ENCODE assay signal across 8 cellular contexts in the genomic region with DNA sequence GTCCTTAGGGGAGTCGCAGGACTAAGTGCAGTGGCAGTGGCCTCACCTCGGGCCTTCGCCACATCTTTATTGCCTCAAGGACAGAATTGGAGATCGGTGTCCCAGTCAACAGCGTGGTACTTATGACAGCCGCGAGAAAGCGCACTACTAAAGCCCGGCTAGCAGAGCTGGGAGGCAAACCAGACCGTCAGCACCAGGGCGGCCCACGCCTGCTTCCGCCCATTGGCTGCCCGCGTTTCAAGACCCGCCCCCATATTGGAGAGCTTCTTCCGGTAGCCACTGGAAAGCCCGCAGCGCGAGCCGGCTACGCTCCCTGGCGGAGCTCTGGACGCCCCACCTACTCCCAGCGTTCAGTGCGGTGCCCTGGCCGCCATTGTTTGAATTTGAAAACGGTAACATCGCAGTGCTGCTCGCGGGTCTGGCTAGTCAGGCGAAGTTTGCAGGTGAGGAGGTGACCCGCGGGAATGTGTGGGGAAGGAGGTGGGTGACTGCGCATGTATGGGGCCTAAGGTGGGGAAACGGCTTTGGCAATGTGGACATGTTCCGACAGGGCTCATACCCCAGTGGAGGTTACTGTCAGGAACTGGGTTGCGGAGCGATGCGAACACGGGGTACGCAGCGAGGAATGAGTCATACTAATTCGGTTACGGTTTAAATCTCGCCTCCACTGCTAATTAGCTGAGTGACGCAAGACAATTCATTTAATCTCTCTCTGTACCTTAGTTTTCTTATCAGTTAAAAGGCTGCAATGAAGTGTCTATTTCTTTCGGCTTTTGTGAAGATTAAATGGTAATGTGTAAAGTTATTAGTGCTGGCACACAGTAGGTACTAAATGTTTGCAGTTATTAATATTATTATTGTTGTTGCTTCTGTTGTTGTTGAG. TPM values are rescaled to one million over a fixed set of nuclear protein-coding genes. Genes with fewer than 3 reads are reported as not detected.
A peak's percentile ranks its signal among the peaks of the same experiment; 100 is the strongest.
DNase-seq lines count a peak whose midpoint lies in the region; ATAC-seq, FAIRE-seq and TF ChIP-seq lines count a peak whose summit lies in the region.

A gene with protein sequence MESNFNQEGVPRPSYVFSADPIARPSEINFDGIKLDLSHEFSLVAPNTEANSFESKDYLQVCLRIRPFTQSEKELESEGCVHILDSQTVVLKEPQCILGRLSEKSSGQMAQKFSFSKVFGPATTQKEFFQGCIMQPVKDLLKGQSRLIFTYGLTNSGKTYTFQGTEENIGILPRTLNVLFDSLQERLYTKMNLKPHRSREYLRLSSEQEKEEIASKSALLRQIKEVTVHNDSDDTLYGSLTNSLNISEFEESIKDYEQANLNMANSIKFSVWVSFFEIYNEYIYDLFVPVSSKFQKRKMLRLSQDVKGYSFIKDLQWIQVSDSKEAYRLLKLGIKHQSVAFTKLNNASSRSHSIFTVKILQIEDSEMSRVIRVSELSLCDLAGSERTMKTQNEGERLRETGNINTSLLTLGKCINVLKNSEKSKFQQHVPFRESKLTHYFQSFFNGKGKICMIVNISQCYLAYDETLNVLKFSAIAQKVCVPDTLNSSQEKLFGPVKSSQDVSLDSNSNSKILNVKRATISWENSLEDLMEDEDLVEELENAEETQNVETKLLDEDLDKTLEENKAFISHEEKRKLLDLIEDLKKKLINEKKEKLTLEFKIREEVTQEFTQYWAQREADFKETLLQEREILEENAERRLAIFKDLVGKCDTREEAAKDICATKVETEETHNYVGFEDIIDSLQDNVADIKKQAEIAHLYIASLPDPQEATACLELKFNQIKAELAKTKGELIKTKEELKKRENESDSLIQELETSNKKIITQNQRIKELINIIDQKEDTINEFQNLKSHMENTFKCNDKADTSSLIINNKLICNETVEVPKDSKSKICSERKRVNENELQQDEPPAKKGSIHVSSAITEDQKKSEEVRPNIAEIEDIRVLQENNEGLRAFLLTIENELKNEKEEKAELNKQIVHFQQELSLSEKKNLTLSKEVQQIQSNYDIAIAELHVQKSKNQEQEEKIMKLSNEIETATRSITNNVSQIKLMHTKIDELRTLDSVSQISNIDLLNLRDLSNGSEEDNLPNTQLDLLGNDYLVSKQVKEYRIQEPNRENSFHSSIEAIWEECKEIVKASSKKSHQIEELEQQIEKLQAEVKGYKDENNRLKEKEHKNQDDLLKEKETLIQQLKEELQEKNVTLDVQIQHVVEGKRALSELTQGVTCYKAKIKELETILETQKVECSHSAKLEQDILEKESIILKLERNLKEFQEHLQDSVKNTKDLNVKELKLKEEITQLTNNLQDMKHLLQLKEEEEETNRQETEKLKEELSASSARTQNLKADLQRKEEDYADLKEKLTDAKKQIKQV (N-terminal part only) (plus strand): TSS at position 353 of the 883 bp plus-strand sequence. CDS start 3,705 bp downstream, outside the sequence.

- intact Hi-C loops in activated T-helper 2 cell treated with anti-CD3 and anti-CD28 coated beads, Interferon-gamma antibody, Interleukin-2, Interleukin-4, amounts not matched to agents 10 μg/mL and 5 μg/mL and 100 μg/mL, durations not matched to agents 14 hours and 24 hours and 36 hours (cut with micrococcal nuclease), result loop anchor here (1.0 to 5.0 kb wide), 7 partner anchors 36 to 1171 kb away; a partner anchor contains a TSS

- no peaks in the 10 kb centered on the region for H3K9me3 Mint-ChIP-seq in activated T-helper 2 cell treated with anti-CD3 and anti-CD28 coated beads, Interferon-gamma antibody, Interleukin-2, Interleukin-4, amounts not matched to agents 10 μg/mL and 5 μg/mL and 100 μg/mL, durations not matched to agents 14 hours and 24 hours and 36 hours
- H3K9me3 Mint-ChIP-seq in naive thymus-derived CD8-positive, alpha-beta T cell, result no peaks in the 10 kb centered on the region

- H3K27me3 ChIP-seq in RWPE2 (ENCODE audit: insufficient read depth, poor library complexity, severe bottlenecking), result no peaks in the 10 kb centered on the region

- peak; percentile 99 for FAIRE-seq in H54 (lab: Jason Lieb, UNC)

- H3K27me3 Mint-ChIP-seq in activated T-helper 2 cell treated with anti-CD3 and anti-CD28 coated beads, Interferon-gamma antibody, Interleukin-2, Interleukin-4, amounts not matched to agents 10 μg/mL and 5 μg/mL and 100 μg/mL, durations not matched to agents 14 hours and 24 hours and 36 hours (ENCODE audit: low read depth), result no peaks in the 10 kb centered on the region
- H3K27me3 Mint-ChIP-seq in naive thymus-derived CD8-positive, alpha-beta T cell, result no peaks in the 10 kb centered on the region

- H3K36me3 Mint-ChIP-seq in activated T-helper 2 cell treated with anti-CD3 and anti-CD28 coated beads, Interferon-gamma antibody, Interleukin-2, Interleukin-4, amounts not matched to agents 10 μg/mL and 5 μg/mL and 100 μg/mL, durations not matched to agents 14 hours and 24 hours and 36 hours (ENCODE audit: low read depth), result peaks cover 27% of the 10 kb centered on the region
- H3K36me3 Mint-ChIP-seq in naive thymus-derived CD8-positive, alpha-beta T cell, result no peaks in the 10 kb centered on the region

- TF ChIP-seq CTCF in RWPE2 (IDR thresholded peaks at IDR 0.05; ENCODE audit: poor library complexity, severe bottlenecking) (peak; percentile 39), fibroblast of mammary gland (conservative IDR thresholded peaks at IDR 0.05; ENCODE audit: control insufficient read depth, insufficient read depth, low read depth, low read length) (no peak)

- H3K27ac ChIP-seq in RWPE2 (ENCODE audit: poor library complexity, severe bottlenecking), result peak within 1 kb of the TSS; percentile 88

- no peaks in the 10 kb centered on the region for H3K9me3 ChIP-seq in RWPE2 (ENCODE audit: severe bottlenecking)

- H3K4me3 Mint-ChIP-seq in activated T-helper 2 cell treated with anti-CD3 and anti-CD28 coated beads, Interferon-gamma antibody, Interleukin-2, Interleukin-4, amounts not matched to agents 10 μg/mL and 5 μg/mL and 100 μg/mL, durations not matched to agents 14 hours and 24 hours and 36 hours (ENCODE audit: low read depth), result peak within 1 kb of the TSS; percentile 97
- H3K4me3 Mint-ChIP-seq in naive thymus-derived CD8-positive, alpha-beta T cell, result peak within 1 kb of the TSS; percentile 92 to 100 (median 98)

- H3K4me3 ChIP-seq in RWPE2 (ENCODE audit: severe bottlenecking) (peak within 1 kb of the TSS; percentile 58), fibroblast of mammary gland (ENCODE audit: control insufficient read depth, low read depth, low read length) (peak within 1 kb of the TSS; percentile 98)

- H3K36me3 ChIP-seq in RWPE2 (ENCODE audit: low read depth), result peaks cover 17% of the 10 kb centered on the region

- peak within 1 kb of the TSS; percentile 96 for H3K27ac Mint-ChIP-seq in activated T-helper 2 cell treated with anti-CD3 and anti-CD28 coated beads, Interferon-gamma antibody, Interleukin-2, Interleukin-4, amounts not matched to agents 10 μg/mL and 5 μg/mL and 100 μg/mL, durations not matched to agents 14 hours and 24 hours and 36 hours
- H3K27ac Mint-ChIP-seq in naive thymus-derived CD8-positive, alpha-beta T cell, result peak within 1 kb of the TSS; percentile 93 to 100 (median 98)

- peak; percentile 98 for DNase-seq in ELR (ENCODE audit: low read depth)
- DNase-seq in H54 (ENCODE audit: insufficient read length, low spot score), result peak; percentile 94
- DNase-seq in LoVo (ENCODE audit: low spot score), result peak; percentile 98
- peak; percentile 96 for DNase-seq in RWPE2 (ENCODE audit: low spot score)
- DNase-seq in activated T-helper 2 cell treated with anti-CD3 and anti-CD28 coated beads, Interferon-gamma antibody, Interleukin-2, Interleukin-4, amounts not matched to agents 10 μg/mL and 5 μg/mL and 100 μg/mL, durations not matched to agents 14 hours and 24 hours and 36 hours (ENCODE audit: low spot score), result peak; percentile 96
- peak; percentile 96 for DNase-seq in fibroblast of mammary gland (ENCODE audit: low read depth)
- peak; percentile 87 to 96 (median 94) for DNase-seq in naive thymus-derived CD8-positive, alpha-beta T cell
- DNase-seq in stimulated activated naive CD4-positive, alpha-beta T cell (lab: John Stamatoyannopoulos, UW), result peak; percentile 88 to 95 (median 92)

- peaks cover 13% of the 10 kb centered on the region for H3K4me1 ChIP-seq in RWPE2 (ENCODE audit: insufficient read depth, poor library complexity, severe bottlenecking)

- H3K4me1 Mint-ChIP-seq in activated T-helper 2 cell treated with anti-CD3 and anti-CD28 coated beads, Interferon-gamma antibody, Interleukin-2, Interleukin-4, amounts not matched to agents 10 μg/mL and 5 μg/mL and 100 μg/mL, durations not matched to agents 14 hours and 24 hours and 36 hours (ENCODE audit: low read depth), result peaks cover 48% of the 10 kb centered on the region
- peaks cover 7 to 41% (median 38%) of the 10 kb centered on the region in 4 donors for H3K4me1 Mint-ChIP-seq in naive thymus-derived CD8-positive, alpha-beta T cell

- ATAC-seq in RWPE2 (ENCODE audit: low read depth), result peak; percentile 98
- peak; percentile 97 for ATAC-seq in naive thymus-derived CD8-positive, alpha-beta T cell

- POLR2A ChIA-PET in naive thymus-derived CD8-positive, alpha-beta T cell (lab: Charles Lee), result interaction anchor here (0.6 to 1.4 kb wide), 4 partner anchors 10 to 770 kb away, joined by 3 to 6 read pairs (median 3); a partner anchor contains a TSS

- TF ChIP-seq POLR2A in H54 (IDR thresholded peaks at IDR 0.05; ENCODE audit: low read depth, low read length), result peak; percentile 88

RNA-seq across cellular contexts. Expression of the gene that starts here (rescaled TPM):
- total RNA-seq in activated T-helper 2 cell treated with anti-CD3 and anti-CD28 coated beads, Interferon-gamma antibody, Interleukin-2, Interleukin-4, amounts not matched to agents 10 μg/mL and 5 μg/mL and 100 μg/mL, durations not matched to agents 14 hours and 24 hours and 36 hours, result 59.2 and 64.1 TPM in 2 replicates
- 10 to 100 TPM; 18.8 to 22.6 TPM for total RNA-seq in naive thymus-derived CD8-positive, alpha-beta T cell
- polyA plus RNA-seq in naive thymus-derived CD8-positive, alpha-beta T cell, result 10 to 100 TPM; 10.6 to 21.1 (median 15.2) TPM

Comparison
In these comparisons a context has a peak if more than half of its experiments do, and no peak if none do; other contexts are left out.
1. Peak in every context shown above with its lines: DNase-seq, ATAC-seq, H3K4me3 ChIP-seq and H3K27ac ChIP-seq.